In the genomic region with DNA sequence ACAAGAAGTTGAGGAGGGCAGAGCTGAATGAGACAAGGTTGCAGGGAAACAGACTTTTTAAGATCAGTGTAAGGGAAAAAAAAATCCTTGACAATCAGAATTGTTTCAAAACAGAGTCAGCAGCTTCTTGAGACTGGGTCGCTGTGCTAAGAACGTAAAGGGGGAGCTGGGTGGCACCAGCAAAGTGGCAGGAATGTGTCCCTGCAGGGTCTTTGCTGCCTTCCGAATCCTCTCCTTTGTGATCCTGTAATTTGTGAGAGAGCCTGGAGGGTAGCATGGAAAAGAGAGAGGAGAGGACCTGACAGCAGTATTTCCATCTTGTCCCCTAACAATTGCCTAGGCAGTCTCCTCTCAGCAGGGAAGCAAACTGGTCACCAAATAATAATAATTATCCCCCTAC, we compare ENCODE assay signal across 28 cellular contexts.
"Had no signal": no experiment of that assay in that cellular context is flagged by ENCODE, and none has a peak within 500 bp of the region (broad histone marks: within the 10 kb centered on the region; RNA-seq: fewer than 3 reads in every experiment).

No MANE protein-coding gene starts in this region.

- H3K27ac Mint-ChIP-seq: activated CD8-positive, alpha-beta T cell treated with anti-CD3 and anti-CD28 coated beads, Interleukin-2, amount 10 ng/mL, durations not matched to agents 7 days and 5 days; activated naive CD4-positive, alpha-beta T cell treated with anti-CD3 and anti-CD28 coated beads for 36 hours; activated naive CD8-positive, alpha-beta T cell treated with anti-CD3 and anti-CD28 coated beads, Interleukin-2, amount 10 ng/mL, durations not matched to agents 7 days and 5 days; T-cell had no signal

- H3K36me3 Mint-ChIP-seq: activated naive CD8-positive, alpha-beta T cell treated with anti-CD3 and anti-CD28 coated beads, Interleukin-2, amount 10 ng/mL, durations not matched to agents 7 days and 5 days; T-cell had no signal

- H3K4me2 ChIP-seq: KMS-11 had no signal

- H3K27ac ChIP-seq: KMS-11, SK-N-MC had no signal

- H3K9me3 Mint-ChIP-seq: activated T-cell treated with anti-CD3 and anti-CD28 coated beads, Interleukin-2, amount 50 U/mL, for 4 hours had no signal

- DNase-seq: activated CD4-positive, alpha-beta T cell treated with anti-CD3 and anti-CD28 coated beads for 48 hours; activated CD4-positive, alpha-beta T cell treated with anti-CD3 and anti-CD28 coated beads, Interleukin-2, amount 50 U/mL, for 4 hours; activated CD4-positive, CD25-positive, alpha-beta regulatory T cell treated with anti-CD3 and anti-CD28 coated beads, Interleukin-2, amount 50 U/mL, for 72 hours; activated CD8-positive, alpha-beta T cell treated with anti-CD3 and anti-CD28 coated beads, Interleukin-2, amount 10 ng/mL, durations not matched to agents 7 days and 5 days; activated effector memory CD4-positive, alpha-beta T cell treated with anti-CD3 and anti-CD28 coated beads, Interleukin-2, amount 50 U/mL, for 16 hours; activated naive CD4-positive, alpha-beta T cell treated with anti-CD3 and anti-CD28 coated beads for 36 hours; activated naive CD8-positive, alpha-beta T cell treated with anti-CD3 and anti-CD28 coated beads, Interleukin-2, amount 10 ng/mL, durations not matched to agents 7 days and 5 days; activated T-cell treated with anti-CD3 and anti-CD28 coated beads, Interleukin-2, amount 50 U/mL, for 4 hours; aorta; central memory CD4-positive, alpha-beta T cell; MM.1S; NCI-H1105; NCI-H1436; NCI-H1694 treated with DMSO at 0.1 percent for 48 hours; NCI-H2029 treated with DMSO at 0.1 percent for 48 hours; NCI-H345; NCI-H510A; NCI-H526 treated with DMSO at 0.1 percent for 48 hours; NCI-H82; OCI-M1; RPMI8226; T-cell; T-helper 2 cell; T1000 had no signal

- H3K4me3 Mint-ChIP-seq: activated CD8-positive, alpha-beta T cell treated with anti-CD3 and anti-CD28 coated beads, Interleukin-2, amount 10 ng/mL, durations not matched to agents 7 days and 5 days; activated naive CD4-positive, alpha-beta T cell treated with anti-CD3 and anti-CD28 coated beads for 36 hours; activated naive CD8-positive, alpha-beta T cell treated with anti-CD3 and anti-CD28 coated beads, Interleukin-2, amount 10 ng/mL, durations not matched to agents 7 days and 5 days; activated T-cell treated with anti-CD3 and anti-CD28 coated beads, Interleukin-2, amount 50 U/mL, for 4 hours; T-cell had no signal

- H3K9ac ChIP-seq: KMS-11 had no signal

- H3K4me3 ChIP-seq: SK-N-MC had no signal

- ATAC-seq: activated CD8-positive, alpha-beta T cell treated with anti-CD3 and anti-CD28 coated beads, Interleukin-2, amount 10 ng/mL, durations not matched to agents 7 days and 5 days; activated T-cell treated with anti-CD3 and anti-CD28 coated beads, Interleukin-2, amount 50 U/mL, for 4 hours; Panc1; Right ventricle myocardium inferior; T-cell had no signal
